In the genomic region with DNA sequence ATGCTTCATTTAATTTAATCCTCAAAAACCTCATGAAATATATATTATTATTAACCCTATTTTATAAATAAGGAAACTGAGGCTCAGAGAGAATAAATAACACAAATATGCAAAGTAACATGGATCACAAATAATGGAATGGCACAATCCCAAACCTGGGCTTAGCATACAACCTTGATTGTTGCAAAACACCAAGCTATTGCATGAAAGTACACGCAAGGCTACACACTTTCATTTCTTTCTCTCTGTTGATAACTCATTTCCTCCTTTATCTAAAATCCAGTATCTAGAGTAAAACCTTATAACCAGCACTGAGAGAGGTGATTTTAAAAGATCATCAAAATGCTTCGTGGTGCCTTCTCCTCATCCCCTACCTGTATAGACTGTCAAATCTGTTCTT, we compare ENCODE assay signal across 27 cellular contexts.
"Had no signal": no experiment of that assay in that cellular context is flagged by ENCODE, and none has a peak within 500 bp of the region (broad histone marks: within the 10 kb centered on the region; RNA-seq: fewer than 3 reads in every experiment).

No MANE protein-coding gene starts in this region.

- FAIRE-seq: keratinocyte had no signal

- H3K9me3 ChIP-seq: breast epithelium, testis, transverse colon had no signal

- H3K36me3 Mint-ChIP-seq: activated CD8-positive, alpha-beta memory T cell treated with anti-CD3 and anti-CD28 coated beads, Interleukin-2, amount 10 ng/mL, durations not matched to agents 7 days and 5 days; activated naive CD4-positive, alpha-beta T cell treated with anti-CD3 and anti-CD28 coated beads, Interleukin-2, amount 50 U/mL, for 24 hours; mesothelial cell of epicardium; naive B cell; neural progenitor cell had no signal

- H3K4me3 ChIP-seq: breast epithelium, neural progenitor cell, testis, transverse colon had no signal

- H3K4me3 Mint-ChIP-seq: activated CD4-positive, alpha-beta T cell treated with anti-CD3 and anti-CD28 coated beads for 36 hours; activated CD8-positive, alpha-beta memory T cell treated with anti-CD3 and anti-CD28 coated beads, Interleukin-2, amount 10 ng/mL, durations not matched to agents 7 days and 5 days; activated CD8-positive, alpha-beta T cell treated with anti-CD3 and anti-CD28 coated beads, Interleukin-2, amount 10 ng/mL, durations not matched to agents 7 days and 5 days; activated naive CD4-positive, alpha-beta T cell treated with anti-CD3 and anti-CD28 coated beads, Interleukin-2, amount 50 U/mL, for 24 hours; activated naive CD8-positive, alpha-beta T cell treated with anti-CD3 and anti-CD28 coated beads, Interleukin-2, amount 50 U/mL, for 24 hours; endodermal cell; mesothelial cell of epicardium; neural progenitor cell had no signal

- H3K4me2 ChIP-seq: neural progenitor cell had no signal

- ATAC-seq: activated CD4-positive, alpha-beta T cell treated with anti-CD3 and anti-CD28 coated beads for 36 hours; activated CD8-positive, alpha-beta memory T cell treated with anti-CD3 and anti-CD28 coated beads, Interleukin-2, amount 10 ng/mL, durations not matched to agents 7 days and 5 days; activated CD8-positive, alpha-beta T cell treated with anti-CD3 and anti-CD28 coated beads, Interleukin-2, amount 10 ng/mL, durations not matched to agents 7 days and 5 days; activated naive CD8-positive, alpha-beta T cell treated with anti-CD3 and anti-CD28 coated beads, Interleukin-2, amount 50 U/mL, for 24 hours; esophagus mucosa; left colon; right cardiac atrium had no signal

- H3K9me3 Mint-ChIP-seq: activated naive CD4-positive, alpha-beta T cell treated with anti-CD3 and anti-CD28 coated beads, Interleukin-2, amount 50 U/mL, for 24 hours; activated naive CD8-positive, alpha-beta T cell treated with anti-CD3 and anti-CD28 coated beads, Interleukin-2, amount 50 U/mL, for 24 hours; activated T-helper 2 cell treated with anti-CD3 and anti-CD28 coated beads, Interferon-gamma antibody, Interleukin-2, Interleukin-4, amounts not matched to agents 10 μg/mL and 5 μg/mL and 100 μg/mL, durations not matched to agents 14 hours and 24 hours and 36 hours; endodermal cell; mesothelial cell of epicardium; naive B cell; neural progenitor cell had no signal

- H2AFZ ChIP-seq: neural progenitor cell had no signal

- DNase-seq: activated CD4-positive, alpha-beta T cell treated with anti-CD3 and anti-CD28 coated beads for 36 hours; activated CD4-positive, CD25-positive, alpha-beta regulatory T cell; activated CD8-positive, alpha-beta memory T cell treated with anti-CD3 and anti-CD28 coated beads, Interleukin-2, amount 10 ng/mL, durations not matched to agents 7 days and 5 days; activated CD8-positive, alpha-beta T cell treated with anti-CD3 and anti-CD28 coated beads, Interleukin-2, amount 10 ng/mL, durations not matched to agents 7 days and 5 days; activated naive CD8-positive, alpha-beta T cell treated with anti-CD3 and anti-CD28 coated beads, Interleukin-2, amount 50 U/mL, for 24 hours; activated T-cell treated with anti-CD3 and anti-CD28 coated beads, Interleukin-2, amount 50 U/mL, for 48 hours; amygdala; central memory CD4-positive, alpha-beta T cell; foreskin fibroblast; head of caudate nucleus; hippocampal formation; left colon; naive B cell; posterior cingulate gyrus; right cardiac atrium; stimulated activated CD4-positive, alpha-beta T cell treated with anti-CD3 and anti-CD28 coated beads, Interleukin-2, amount 100 ng/mL, for 48 hours; stimulated activated naive CD4-positive, alpha-beta T cell treated with Interleukin-2 at 50 U/mL for 16 hours; testis; transverse colon had no signal

- H3K27ac ChIP-seq: breast epithelium, neural progenitor cell, testis, transverse colon had no signal

- H3K9ac ChIP-seq: neural progenitor cell had no signal

- H3K27ac Mint-ChIP-seq: activated CD4-positive, alpha-beta T cell treated with anti-CD3 and anti-CD28 coated beads for 36 hours; activated CD8-positive, alpha-beta memory T cell treated with anti-CD3 and anti-CD28 coated beads, Interleukin-2, amount 10 ng/mL, durations not matched to agents 7 days and 5 days; activated CD8-positive, alpha-beta T cell treated with anti-CD3 and anti-CD28 coated beads, Interleukin-2, amount 10 ng/mL, durations not matched to agents 7 days and 5 days; activated naive CD4-positive, alpha-beta T cell treated with anti-CD3 and anti-CD28 coated beads, Interleukin-2, amount 50 U/mL, for 24 hours; activated T-helper 2 cell treated with anti-CD3 and anti-CD28 coated beads, Interferon-gamma antibody, Interleukin-2, Interleukin-4, amounts not matched to agents 10 μg/mL and 5 μg/mL and 100 μg/mL, durations not matched to agents 14 hours and 24 hours and 36 hours; endodermal cell; mesothelial cell of epicardium; neural progenitor cell had no signal

- H3K27me3 ChIP-seq: breast epithelium, testis, transverse colon had no signal

- H3K36me3 ChIP-seq: breast epithelium, neural progenitor cell, transverse colon had no signal
